1 cellular context compared by ENCODE assay signal in genomic region chr4:8315343-8316250, GRCh38.
TF ChIP-seq lines count a peak whose summit lies in the region.

No MANE protein-coding gene starts in this region.

TF ChIP-seq in GM23338, 12 proteins besides CTCF, POLR2A, EP300 and RAD21 (continued from another document):
- no peak for TF ChIP-seq REST (IDR thresholded peaks at IDR 0.05; ENCODE audit: unreplicated experiment)
